1 cellular context compared by ENCODE assay signal in genomic region chr17:56960596-56961538, GRCh38.
TF ChIP-seq lines count a peak whose summit lies in the region.

Gene COIL (minus strand): TSS chr17:56961050. CDS start chr17:56961019, 31 bp downstream.

TF ChIP-seq in HepG2, 621 proteins besides CTCF, POLR2A, EP300 and RAD21 (continued from another document and continues in another):
- TF ChIP-seq ZBTB46 (CRISPR knock-in tag; IDR thresholded peaks at IDR 0.05; ENCODE audit: borderline replicate concordance) (0 out of 2 replicates have a peak, but pooled peaks have one; percentile 45), ZNF775 (CRISPR knock-in tag; IDR thresholded peaks at IDR 0.05; ENCODE audit: borderline replicate concordance) (no peak), HMG20A (CRISPR knock-in tag; IDR thresholded peaks at IDR 0.05; ENCODE audit: borderline replicate concordance) (no peak; the same call in 1 of the 2 replicates), ZNF124 (CRISPR knock-in tag; IDR thresholded peaks at IDR 0.05) (peak; percentile 92), PCBP1 (IDR thresholded peaks at IDR 0.05; ENCODE audit: borderline replicate concordance, low read depth, low read length) (no peak), ZNF710 (CRISPR knock-in tag; IDR thresholded peaks at IDR 0.05; ENCODE audit: borderline replicate concordance) (peak; percentile 63; the same call in 1 of the 2 replicates), JUN (CRISPR knock-in tag; IDR thresholded peaks at IDR 0.05) (peak; percentile 59; the same call in 1 of the 2 replicates), MTF1 (CRISPR knock-in tag; IDR thresholded peaks at IDR 0.05) (no peak), RFXANK (CRISPR knock-in tag; IDR thresholded peaks at IDR 0.05) (no peak), MXD4 (CRISPR knock-in tag; IDR thresholded peaks at IDR 0.05) (peak; percentile 92), STAT6 (CRISPR knock-in tag; IDR thresholded peaks at IDR 0.05; ENCODE audit: borderline replicate concordance) (peak; percentile 89; the same call in 1 of the 2 replicates), ZNF614 (CRISPR knock-in tag; IDR thresholded peaks at IDR 0.05; ENCODE audit: borderline replicate concordance) (peak; percentile 95; the same call in 1 of the 2 replicates), SKIL (CRISPR knock-in tag; IDR thresholded peaks at IDR 0.05; ENCODE audit: borderline replicate concordance) (peak; percentile 63; the same call in 1 of the 2 replicates), ARID2 (CRISPR knock-in tag; IDR thresholded peaks at IDR 0.05; ENCODE audit: borderline replicate concordance) (no peak), ZNF746 (CRISPR knock-in tag; IDR thresholded peaks at IDR 0.05) (peak; percentile 36; the same call in 1 of the 2 replicates), ZNF749 (CRISPR knock-in tag; IDR thresholded peaks at IDR 0.05; ENCODE audit: borderline replicate concordance) (peak; percentile 81; the same call in 1 of the 2 replicates), ZNF879 (CRISPR knock-in tag; IDR thresholded peaks at IDR 0.05) (peak; percentile 39), ZNF615 (CRISPR knock-in tag; IDR thresholded peaks at IDR 0.05; ENCODE audit: borderline replicate concordance) (peak; percentile 76; the same call in 1 of the 2 replicates), ZFP1 (CRISPR knock-in tag; IDR thresholded peaks at IDR 0.05) (0 out of 2 replicates have a peak, but pooled peaks have one; percentile 47), JDP2 (CRISPR knock-in tag; IDR thresholded peaks at IDR 0.05; ENCODE audit: borderline replicate concordance) (no peak), ZKSCAN1 (IDR thresholded peaks at IDR 0.05; ENCODE audit: low read length) (0 out of 2 replicates have a peak, but pooled peaks have one; percentile 51), ZNF562 (CRISPR knock-in tag; IDR thresholded peaks at IDR 0.05; ENCODE audit: borderline replicate concordance) (no peak), BATF2 (CRISPR knock-in tag; IDR thresholded peaks at IDR 0.05) (peak; percentile 61; the same call in 1 of the 2 replicates), FIP1L1 (IDR thresholded peaks at IDR 0.05; ENCODE audit: borderline replicate concordance, insufficient read depth, low read depth, low read length) (0 out of 2 replicates have a peak, but pooled peaks have one; percentile 40), ZNF577 (CRISPR knock-in tag; IDR thresholded peaks at IDR 0.05; ENCODE audit: borderline replicate concordance, low read depth) (no peak), ZNF644 (CRISPR knock-in tag; IDR thresholded peaks at IDR 0.05; ENCODE audit: low read depth) (peak; percentile 87; the same call in 1 of the 2 replicates), NONO (IDR thresholded peaks at IDR 0.05) (no peak), NONO (CRISPR knock-in tag; conservative IDR thresholded peaks at IDR 0.05) (peak; percentile 93), KAT8 (CRISPR knock-in tag; IDR thresholded peaks at IDR 0.05) (peak; percentile 96), HNRNPLL (IDR thresholded peaks at IDR 0.05; ENCODE audit: low read depth, low read length, poor library complexity, severe bottlenecking) (peak; percentile 77), PCBP2 (optimal IDR thresholded peaks at IDR 0.05; ENCODE audit: low read depth, low read length, poor library complexity, severe bottlenecking) (no peak), FLYWCH1 (CRISPR knock-in tag; IDR thresholded peaks at IDR 0.05) (no peak), ZNF691 (CRISPR knock-in tag; IDR thresholded peaks at IDR 0.05; ENCODE audit: borderline replicate concordance, low read depth) (peak; percentile 76; the same call in 1 of the 2 replicates), PLSCR1 (CRISPR knock-in tag; IDR thresholded peaks at IDR 0.05; ENCODE audit: borderline replicate concordance) (peak; percentile 85; the same call in 1 of the 2 replicates), ZNF567 (CRISPR knock-in tag; IDR thresholded peaks at IDR 0.05; ENCODE audit: borderline replicate concordance) (peak; percentile 93; the same call in 1 of the 2 replicates), MYC (CRISPR knock-in tag; IDR thresholded peaks at IDR 0.05; ENCODE audit: borderline replicate concordance) (peak; percentile 93; the same call in 1 of the 2 replicates), ZNF564 (CRISPR knock-in tag; IDR thresholded peaks at IDR 0.05) (peak; percentile 54; the same call in 1 of the 2 replicates), FOXO4 (CRISPR knock-in tag; conservative IDR thresholded peaks at IDR 0.05) (no peak), TCF7 (IDR thresholded peaks at IDR 0.05; ENCODE audit: low read depth) (no peak), ZNF652 (CRISPR knock-in tag; IDR thresholded peaks at IDR 0.05; ENCODE audit: borderline replicate concordance, low read depth) (peak; percentile 36; the same call in 1 of the 2 replicates), ATF5 (CRISPR knock-in tag; IDR thresholded peaks at IDR 0.05; ENCODE audit: low read depth) (no peak), ZNF256 (CRISPR knock-in tag; conservative IDR thresholded peaks at IDR 0.05) (peak; percentile 46; the same call in 1 of the 2 replicates), ZNF678 (CRISPR knock-in tag; IDR thresholded peaks at IDR 0.05) (0 out of 2 replicates have a peak, but pooled peaks have one; percentile 56), ZSCAN25 (CRISPR knock-in tag; IDR thresholded peaks at IDR 0.05) (peak; percentile 82; the same call in 1 of the 2 replicates), PHF21A (CRISPR knock-in tag; IDR thresholded peaks at IDR 0.05) (peak; percentile 88), ZNF44 (CRISPR knock-in tag; IDR thresholded peaks at IDR 0.05) (peak; percentile 82; the same call in 1 of the 2 replicates), HIC2 (CRISPR knock-in tag; IDR thresholded peaks at IDR 0.05; ENCODE audit: low read depth) (peak; percentile 31; the same call in 1 of the 2 replicates), AHR (CRISPR knock-in tag; IDR thresholded peaks at IDR 0.05) (peak; percentile 80; the same call in 1 of the 2 replicates)
